Comparison of ENCODE assay signal across 9 cellular contexts in the genomic region with DNA sequence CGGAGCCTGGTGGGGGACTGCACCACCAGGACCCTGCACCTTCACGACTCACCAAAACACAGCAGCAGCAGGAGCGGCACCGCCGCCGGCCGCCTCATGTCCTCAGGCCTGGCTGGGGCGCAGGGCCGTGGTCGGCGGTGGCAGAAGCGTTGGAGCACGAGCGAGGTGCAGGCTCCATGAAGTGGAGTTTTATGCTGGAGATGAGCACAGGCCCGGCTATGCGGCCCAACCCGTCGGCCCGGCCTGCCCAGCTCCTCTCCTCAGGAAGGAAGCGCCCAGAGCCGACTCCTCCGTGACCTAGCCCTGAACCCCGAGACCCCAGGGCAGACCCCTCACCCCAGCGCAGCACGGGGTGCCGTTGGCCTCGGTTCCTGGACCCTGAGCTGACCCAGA. TPM values are rescaled to one million over a fixed set of nuclear protein-coding genes. Genes with fewer than 3 reads are reported as not detected.
DNase-seq lines count a peak whose midpoint lies in the region; ATAC-seq, FAIRE-seq and TF ChIP-seq lines count a peak whose summit lies in the region.
"Had no signal": no experiment of that assay in that cellular context is flagged by ENCODE, and none has a peak within 500 bp of the region (broad histone marks: within the 10 kb centered on the region; RNA-seq: fewer than 3 reads in every experiment).

A gene (minus strand): TSS at position 162 of the 393 bp plus-strand sequence. CDS start 64 bp downstream, at position 98.

- H3K4me1 Mint-ChIP-seq in activated T-cell treated with anti-CD3 and anti-CD28 coated beads, Interleukin-2, amount 50 U/mL, for 24 hours (ENCODE audit: low read depth), result peaks cover 14% of the 10 kb centered on the region
- no peaks in the 10 kb centered on the region for H3K4me1 Mint-ChIP-seq in astrocyte (ENCODE audit: low read depth, unreplicated experiment)

- no peak for TF ChIP-seq CTCF in astrocyte (IDR thresholded peaks at IDR 0.05; ENCODE audit: insufficient read depth, low read depth, low read length)
- no peak for TF ChIP-seq CTCF in lower leg skin (IDR thresholded peaks at IDR 0.05)

- H4K20me1 ChIP-seq in astrocyte (ENCODE audit: insufficient read depth, low read length), result peaks cover 6% of the 10 kb centered on the region

- FAIRE-seq in astrocyte (lab: Jason Lieb, UNC), result no peak

- peak within 1 kb of the TSS; percentile 88 for H3K4me2 ChIP-seq in astrocyte (ENCODE audit: low read length)

- no peaks in the 10 kb centered on the region for H3K27me3 ChIP-seq in astrocyte (ENCODE audit: insufficient read depth, low read length)
- peaks cover 3% of the 10 kb centered on the region for H3K27me3 ChIP-seq in thymus (ENCODE audit: control insufficient read depth, insufficient read depth)

- H3K4me3 ChIP-seq in astrocyte (ENCODE audit: insufficient read depth, low read depth, low read length) (peak within 1 kb of the TSS; percentile 58), lower leg skin (ENCODE audit: low read depth, poor library complexity, severe bottlenecking) (peak within 1 kb of the TSS; percentile 45), thymus (ENCODE audit: low read length) (peak within 1 kb of the TSS; percentile 84)

- no peak within 1 kb of the TSS for H3K27ac ChIP-seq in astrocyte (ENCODE audit: low read depth, low read length)
- H3K27ac ChIP-seq in thymus (ENCODE audit: low read depth), result peak within 1 kb of the TSS; percentile 38

- no peak for ATAC-seq in activated CD4-positive, CD25-positive, alpha-beta regulatory T cell treated with anti-CD3 and anti-CD28 coated beads, Interleukin-2, amount 50 U/mL, for 24 hours
- no peak for ATAC-seq in HG03457 (IDR thresholded peaks at IDR 0.05; ENCODE audit: unreplicated experiment)

- H2AFZ ChIP-seq in astrocyte (ENCODE audit: low read depth, low read length), result peak within 1 kb of the TSS; percentile 63

- DNase-seq in activated T-cell treated with anti-CD3 and anti-CD28 coated beads, Interleukin-2, amount 50 U/mL, for 24 hours, result no peak
- no peak for DNase-seq in activated T-cell treated with anti-CD3 and anti-CD28 coated beads, Interleukin-2, amount 50 U/mL, for 1 hour
- DNase-seq in astrocyte (ENCODE audit: low read depth) (no peak), lower leg skin (ENCODE audit: low spot score in 2 of 2) (no peak), NCI-H2081 (lab: John Stamatoyannopoulos, UW) (no peak)
- DNase-seq: amniotic stem cell had no signal

- H3K9me3 Mint-ChIP-seq in activated T-cell treated with anti-CD3 and anti-CD28 coated beads, Interleukin-2, amount 50 U/mL, for 24 hours, result no peaks in the 10 kb centered on the region
- H3K9me3 Mint-ChIP-seq in astrocyte (ENCODE audit: unreplicated experiment), result no peaks in the 10 kb centered on the region

- TF ChIP-seq POLR2A in lower leg skin (IDR thresholded peaks at IDR 0.05), result no peak

- H3K27me3 Mint-ChIP-seq in activated T-cell treated with anti-CD3 and anti-CD28 coated beads, Interleukin-2, amount 50 U/mL, for 24 hours, result peaks cover 4% of the 10 kb centered on the region
- peaks cover 6% of the 10 kb centered on the region for H3K27me3 Mint-ChIP-seq in astrocyte (ENCODE audit: low read depth, unreplicated experiment)

- H3K27ac Mint-ChIP-seq in activated T-cell treated with anti-CD3 and anti-CD28 coated beads, Interleukin-2, amount 50 U/mL, for 24 hours, result peak within 1 kb of the TSS; percentile 90
- peak within 1 kb of the TSS; percentile 66 for H3K27ac Mint-ChIP-seq in astrocyte (ENCODE audit: unreplicated experiment)

- peak within 1 kb of the TSS; percentile 82 for H3K4me3 Mint-ChIP-seq in activated T-cell treated with anti-CD3 and anti-CD28 coated beads, Interleukin-2, amount 50 U/mL, for 24 hours
- peak within 1 kb of the TSS; percentile 84 for H3K4me3 Mint-ChIP-seq in astrocyte (ENCODE audit: unreplicated experiment)

- H3K9ac ChIP-seq in astrocyte (ENCODE audit: low read length), result peak within 1 kb of the TSS; percentile 80

- H3K9me3 ChIP-seq in astrocyte (ENCODE audit: insufficient read depth, low read depth, low read length) (no peaks in the 10 kb centered on the region), thymus (ENCODE audit: control insufficient read depth) (no peaks in the 10 kb centered on the region)

- WGBS in lower leg skin, 2 donors, result 59 to 72% methylated on average over 23 to 24 of the region's 27 CpGs
- WGBS in thymus, result 96% methylated on average over 27 of the region's 27 CpGs

- H3K36me3 Mint-ChIP-seq in activated T-cell treated with anti-CD3 and anti-CD28 coated beads, Interleukin-2, amount 50 U/mL, for 24 hours (ENCODE audit: low read depth), result no peaks in the 10 kb centered on the region
- H3K36me3 Mint-ChIP-seq in astrocyte (ENCODE audit: low read depth, unreplicated experiment), result no peaks in the 10 kb centered on the region

- H3K4me1 ChIP-seq in astrocyte (ENCODE audit: insufficient read depth, low read length) (peaks cover 3% of the 10 kb centered on the region), thymus (ENCODE audit: control insufficient read depth, insufficient read depth, low read length) (peaks cover 7% of the 10 kb centered on the region)

- no peaks in the 10 kb centered on the region for H3K79me2 ChIP-seq in astrocyte (ENCODE audit: insufficient read depth, low read length)

- intact Hi-C loops in lower leg skin (cut with DNase I; ENCODE audit: low total_unique reads), result no loop called here

- H3K36me3 ChIP-seq in astrocyte (ENCODE audit: insufficient read depth, low read length) (no peaks in the 10 kb centered on the region), thymus (ENCODE audit: control insufficient read depth, insufficient read depth) (no peaks in the 10 kb centered on the region)

RNA-seq across cellular contexts. Expression of the gene that starts here (rescaled TPM):
- total RNA-seq in astrocyte (2.3 and 3.0 TPM in 2 replicates), lower leg skin (1 to 10 TPM; 1.3 to 5.0 (median 2.0) TPM)
- 6.5 TPM for polyA plus RNA-seq in thymus
